Comparison of ENCODE assay signal across 8 cellular contexts in genomic region chr1:113940365-113941244, GRCh38. TPM values are rescaled to one million over a fixed set of nuclear protein-coding genes. Genes with fewer than 3 reads are reported as not detected.
A peak's percentile ranks its signal among the peaks of the same experiment; 100 is the strongest.
DNase-seq lines count a peak whose midpoint lies in the region; ATAC-seq, FAIRE-seq and TF ChIP-seq lines count a peak whose summit lies in the region.

No MANE protein-coding gene starts in this region.

- H3K36me3 Mint-ChIP-seq in T-cell = peaks cover 33% of the 10 kb centered on the region

- DNase-seq in Right ventricle myocardium superior (no peak), left ventricle myocardium inferior (no peak), T-cell (peak in 29 of 34 experiments; percentile 11 to 59 (median 29)), dorsolateral prefrontal cortex (peak in 1 of 10 donors; percentile 58), NCI-H446 (lab: John Stamatoyannopoulos, UW) (no peak), HTR-8/SVneo (ENCODE audit: insufficient read length, low spot score) (no peak), foreskin fibroblast (no peak)

- H3K9me3 ChIP-seq in left ventricle myocardium inferior (replicated peaks) = no peaks in the 10 kb centered on the region

- H3K4me3 ChIP-seq in left ventricle myocardium inferior = no peak overlapping the region
- H3K4me3 ChIP-seq in dorsolateral prefrontal cortex = no peak overlapping the region
- no peak overlapping the region for H3K4me3 ChIP-seq in foreskin fibroblast (ENCODE audit: low read depth in 1 of 2, low read length in 2 of 2)

- H3K4me3 Mint-ChIP-seq in T-cell = peak overlapping the region; percentile 69 to 90 (median 77)

- CTCF ChIA-PET in T-cell (lab: Charles Lee) = interaction anchor here (0.5 to 2.8 kb wide), 5 partner anchors 8 to 12 kb away, joined by 4 to 23 read pairs (median 4); partner anchors contain the start of gene HIPK1 (in 1 of the 2)

- TF ChIP-seq CTCF in left ventricle myocardium inferior (IDR thresholded peaks at IDR 0.05; ENCODE audit: borderline replicate concordance) (no peak), dorsolateral prefrontal cortex (IDR thresholded peaks at IDR 0.05 in 54 of 56, conservative IDR thresholded peaks at IDR 0.05 in 2 of 56; ENCODE audit: low read depth in 1 of 56, partially characterized antibody in 56 of 56) (no peak), foreskin fibroblast (IDR thresholded peaks at IDR 0.05; ENCODE audit: low read depth, low read length) (no peak)

- no peaks in the 10 kb centered on the region for H3K27me3 Mint-ChIP-seq in T-cell

- POLR2A ChIA-PET in T-cell (lab: Charles Lee) = interaction anchor here (0.5 to 6.1 kb wide), 7 partner anchors 7 to 36 kb away, joined by 3 to 86 read pairs (median 4); partner anchors contain the start of genes AP4B1 (in 1 of the 2) and HIPK1 (in 1 of the 2)

- H3K27me3 ChIP-seq in left ventricle myocardium inferior (ENCODE audit: low read depth) (no peaks in the 10 kb centered on the region), dorsolateral prefrontal cortex (no peaks in the 10 kb centered on the region)

- no peaks in the 10 kb centered on the region for H3K9me3 Mint-ChIP-seq in T-cell

- H3K27ac ChIP-seq in left ventricle myocardium inferior (replicated peaks) = no peak overlapping the region
- peak overlapping the region in 41 of 59 donors; percentile 3 to 77 (median 32) for H3K27ac ChIP-seq in dorsolateral prefrontal cortex

- FAIRE-seq in HTR-8/SVneo (lab: Jason Lieb, UNC) = no peak

- peaks cover 80 to 82% (median 81%) of the 10 kb centered on the region in 3 donors for H3K4me1 Mint-ChIP-seq in T-cell

- intact Hi-C loops in Right ventricle myocardium superior (cut with DNase I) (no loop called here), left ventricle myocardium inferior (cut with micrococcal nuclease) (no loop called here), dorsolateral prefrontal cortex (cut with DNase I) (no loop called here)

- H3K4me1 ChIP-seq in left ventricle myocardium inferior = peaks cover 45% of the 10 kb centered on the region

- ATAC-seq in Right ventricle myocardium superior (ENCODE audit: poor library complexity) = peak; percentile 31
- peak; percentile 64 to 72 (median 65) for ATAC-seq in T-cell (replicated peaks in 1 of 4)
- no peak for ATAC-seq in HG03280 (IDR thresholded peaks at IDR 0.05; ENCODE audit: unreplicated experiment)

- peaks cover 32% of the 10 kb centered on the region for H3K36me3 ChIP-seq in left ventricle myocardium inferior

- H3K27ac Mint-ChIP-seq in T-cell = peak overlapping the region; percentile 92 to 98

RNA-seq across cellular contexts. Expression of gene HIPK1, which starts 11.5 kb away (rescaled TPM):
- total RNA-seq in Right ventricle myocardium superior (52.4 TPM), left ventricle myocardium inferior (52.2 TPM), T-cell (100 to 1,000 TPM in 4 of 5 donors, 10 to 100 TPM in 1; 99.5 to 189 (median 103) TPM), dorsolateral prefrontal cortex (100 to 1,000 TPM in 62 of 120 experiments, 10 to 100 TPM in 58; 78.9 to 158 (median 100) TPM)

RNA-seq across cellular contexts. Expression of gene DCLRE1B, which starts 35.5 kb away (rescaled TPM):
- total RNA-seq in Right ventricle myocardium superior (2.2 TPM), left ventricle myocardium inferior (2.1 TPM), T-cell (1 to 10 TPM; 5.6 to 6.1 (median 5.9) TPM), dorsolateral prefrontal cortex (1 to 10 TPM; 2.4 to 8.8 (median 4.9) TPM)

RNA-seq across cellular contexts. Expression of gene AP4B1, which starts 36.0 kb away (rescaled TPM):
- 11.4 TPM for total RNA-seq in Right ventricle myocardium superior
- total RNA-seq in left ventricle myocardium inferior = 11.8 TPM
- 10 to 100 TPM; 57.8 to 66.4 (median 61.5) TPM for total RNA-seq in T-cell
- 10 to 100 TPM; 26.7 to 71.0 (median 42.4) TPM for total RNA-seq in dorsolateral prefrontal cortex

RNA-seq across cellular contexts. Expression of gene OLFML3, which starts 38.7 kb away (rescaled TPM):
- total RNA-seq in Right ventricle myocardium superior = 10.9 TPM
- total RNA-seq in left ventricle myocardium inferior = 14.3 TPM
- 1 to 10 TPM in 1 of 5 donors, under 1 TPM in 4; 0.23 to 1.2 (median 0.63) TPM for total RNA-seq in T-cell
- 10 to 100 TPM in 8 of 120 experiments, 1 to 10 TPM in 111, under 1 TPM in 1; 0.64 to 13.6 (median 5.2) TPM for total RNA-seq in dorsolateral prefrontal cortex

RNA-seq across cellular contexts. Expression of gene BCL2L15, which starts 53.2 kb away (rescaled TPM):
- total RNA-seq in Right ventricle myocardium superior = not detected
- not detected for total RNA-seq in left ventricle myocardium inferior
- 1 to 10 TPM; 1.2 to 5.8 (median 1.7) TPM for total RNA-seq in T-cell
- 1 to 10 TPM in 109 of 120 experiments, under 1 TPM in 11; 0.25 to 8.2 (median 2.4) TPM for total RNA-seq in dorsolateral prefrontal cortex

Comparison
In these comparisons a context has a peak if more than half of its experiments do, and no peak if none do; other contexts are left out.
1. DNase-seq: peak in T-cell (29 of 34); none in Right ventricle myocardium superior (single experiment), left ventricle myocardium inferior (single experiment), NCI-H446 (0 of 2), HTR-8/SVneo (single experiment) and foreskin fibroblast (0 of 2).